ENCODE assay signal across 19 cellular contexts in genomic region chr15:55234104-55234799, GRCh38. TPM values are rescaled to one million over a fixed set of nuclear protein-coding genes. Genes with fewer than 3 reads are reported as not detected.
DNase-seq lines count a peak whose midpoint lies in the region; ATAC-seq and TF ChIP-seq lines count a peak whose summit lies in the region.
"Had no signal": no experiment of that assay in that cellular context is flagged by ENCODE, and none has a peak within 500 bp of the region (broad histone marks: within the 10 kb centered on the region; RNA-seq: fewer than 3 reads in every experiment).

No MANE protein-coding gene starts in this region.

- no peak overlapping the region for H3K4me3 Mint-ChIP-seq in activated CD4-positive, alpha-beta memory T cell treated with anti-CD3 and anti-CD28 coated beads for 36 hours
- H3K4me3 Mint-ChIP-seq in activated CD4-positive, alpha-beta memory T cell treated with anti-CD3 and anti-CD28 coated beads, Interleukin-2, amount 10 ng/mL, durations not matched to agents 7 days and 5 days = no peak overlapping the region
- no peak overlapping the region for H3K4me3 Mint-ChIP-seq in stimulated activated memory B cell treated with anti-CD40 and anti-IgM and Interleukin-4, amounts not matched to agents 10 μg/mL and 1 μg/mL and 100 μg/mL, for 72 hours
- H3K4me3 Mint-ChIP-seq: B cell; CD4-positive, alpha-beta T cell had no signal

- H3K79me2 ChIP-seq in hepatocyte = peaks cover 4% of the 10 kb centered on the region

- H3K4me1 ChIP-seq in hepatocyte (ENCODE audit: insufficient read depth) (peaks cover 8% of the 10 kb centered on the region), neutrophil (ENCODE audit: control insufficient read depth in 1 of 2, insufficient read depth in 1 of 2, low read depth in 1 of 2, low read length in 1 of 2) (peaks cover 37 to 74% of the 10 kb centered on the region in 2 experiments), left lung (peaks cover 0 to 13% of the 10 kb centered on the region in 2 donors)

- H3K9me2 ChIP-seq in hepatocyte (replicated peaks; ENCODE audit: insufficient read depth) = no peaks in the 10 kb centered on the region

- peak overlapping the region; percentile 36 for H3K27ac Mint-ChIP-seq in activated CD4-positive, alpha-beta memory T cell treated with anti-CD3 and anti-CD28 coated beads for 36 hours
- H3K27ac Mint-ChIP-seq in activated CD4-positive, alpha-beta memory T cell treated with anti-CD3 and anti-CD28 coated beads, Interleukin-2, amount 10 ng/mL, durations not matched to agents 7 days and 5 days = no peak overlapping the region
- no peak overlapping the region for H3K27ac Mint-ChIP-seq in stimulated activated memory B cell treated with anti-CD40 and anti-IgM and Interleukin-4, amounts not matched to agents 10 μg/mL and 1 μg/mL and 100 μg/mL, for 72 hours
- H3K27ac Mint-ChIP-seq: B cell; CD4-positive, alpha-beta T cell had no signal

- no peak overlapping the region for H3K4me3 ChIP-seq in hepatocyte
- H3K4me3 ChIP-seq in neutrophil (ENCODE audit: low read depth in 1 of 2, low read length in 1 of 2) = no peak overlapping the region
- no peak overlapping the region for H3K4me3 ChIP-seq in left lung

- H3K36me3 Mint-ChIP-seq in activated CD4-positive, alpha-beta memory T cell treated with anti-CD3 and anti-CD28 coated beads for 36 hours = peaks cover 60% of the 10 kb centered on the region
- peaks cover 69% of the 10 kb centered on the region for H3K36me3 Mint-ChIP-seq in activated CD4-positive, alpha-beta memory T cell treated with anti-CD3 and anti-CD28 coated beads, Interleukin-2, amount 10 ng/mL, durations not matched to agents 7 days and 5 days (ENCODE audit: low read depth)
- H3K36me3 Mint-ChIP-seq in stimulated activated memory B cell treated with anti-CD40 and anti-IgM and Interleukin-4, amounts not matched to agents 10 μg/mL and 1 μg/mL and 100 μg/mL, for 72 hours = peaks cover 9% of the 10 kb centered on the region

- H3K9me3 ChIP-seq in hepatocyte (ENCODE audit: low read depth) (no peaks in the 10 kb centered on the region), neutrophil (no peaks in the 10 kb centered on the region), left lung (no peaks in the 10 kb centered on the region)

- POLR2A ChIA-PET in activated CD4-positive, alpha-beta memory T cell treated with anti-CD3 and anti-CD28 coated beads for 36 hours (lab: Charles Lee) = no interaction called here
- POLR2A ChIA-PET in activated CD4-positive, alpha-beta memory T cell treated with anti-CD3 and anti-CD28 coated beads, Interleukin-2, amount 10 ng/mL, durations not matched to agents 7 days and 5 days (lab: Charles Lee) = no interaction called here

- H3K36me3 ChIP-seq in hepatocyte (replicated peaks; ENCODE audit: insufficient read depth, low read depth) (no peaks in the 10 kb centered on the region), neutrophil (peaks cover 39% of the 10 kb centered on the region), left lung (peaks cover 0 to 31% of the 10 kb centered on the region in 2 donors)

- 76% methylated on average over 2 of the region's 2 CpGs for WGBS in hepatocyte (ENCODE audit: low lambda C conversion rate, missing lambda C conversion rate)

- H2AFZ ChIP-seq in hepatocyte = no peak overlapping the region

- DNase-seq in activated CD4-positive, alpha-beta memory T cell treated with anti-CD3 and anti-CD28 coated beads for 36 hours = no peak
- no peak for DNase-seq in activated CD4-positive, alpha-beta memory T cell treated with anti-CD3 and anti-CD28 coated beads, Interleukin-2, amount 10 ng/mL, durations not matched to agents 7 days and 5 days
- DNase-seq in hepatocyte (ENCODE audit: low spot score) (no peak), left lung (no peak), GM10266 (ENCODE audit: extremely low spot score) (no peak)
- DNase-seq: CD4-positive, alpha-beta T cell; DMS53; EL; MV-4-11; NCI-H187; NCI-H226; NCI-H524; NCI-H82; SHP77 had no signal

- ATAC-seq in left lung = no peak
- no peak for ATAC-seq in stimulated activated memory B cell treated with anti-CD40 and anti-IgM and Interleukin-4, amounts not matched to agents 10 μg/mL and 1 μg/mL and 100 μg/mL, for 72 hours

- TF ChIP-seq CTCF in C4-2B (conservative IDR thresholded peaks at IDR 0.05) (no peak), hepatocyte (IDR thresholded peaks at IDR 0.05; ENCODE audit: poor library complexity) (no peak), neutrophil (IDR thresholded peaks at IDR 0.05) (no peak), left lung (IDR thresholded peaks at IDR 0.05) (no peak), GM10266 (IDR thresholded peaks at IDR 0.05; ENCODE audit: control insufficient read depth, insufficient read depth, low read depth, missing control alignments) (no peak)

- H3K9me3 Mint-ChIP-seq in activated CD4-positive, alpha-beta memory T cell treated with anti-CD3 and anti-CD28 coated beads for 36 hours = no peaks in the 10 kb centered on the region
- H3K9me3 Mint-ChIP-seq in activated CD4-positive, alpha-beta memory T cell treated with anti-CD3 and anti-CD28 coated beads, Interleukin-2, amount 10 ng/mL, durations not matched to agents 7 days and 5 days = no peaks in the 10 kb centered on the region
- H3K9me3 Mint-ChIP-seq in stimulated activated memory B cell treated with anti-CD40 and anti-IgM and Interleukin-4, amounts not matched to agents 10 μg/mL and 1 μg/mL and 100 μg/mL, for 72 hours = no peaks in the 10 kb centered on the region
- H3K9me3 Mint-ChIP-seq: CD4-positive, alpha-beta T cell had no signal

- intact Hi-C loops in activated CD4-positive, alpha-beta memory T cell treated with anti-CD3 and anti-CD28 coated beads for 36 hours (cut with micrococcal nuclease) = no loop called here
- intact Hi-C loops in left lung (cut with DNase I) = no loop called here

- H3K27me3 Mint-ChIP-seq in activated CD4-positive, alpha-beta memory T cell treated with anti-CD3 and anti-CD28 coated beads for 36 hours = no peaks in the 10 kb centered on the region
- H3K27me3 Mint-ChIP-seq in activated CD4-positive, alpha-beta memory T cell treated with anti-CD3 and anti-CD28 coated beads, Interleukin-2, amount 10 ng/mL, durations not matched to agents 7 days and 5 days = no peaks in the 10 kb centered on the region
- H3K27me3 Mint-ChIP-seq in stimulated activated memory B cell treated with anti-CD40 and anti-IgM and Interleukin-4, amounts not matched to agents 10 μg/mL and 1 μg/mL and 100 μg/mL, for 72 hours = no peaks in the 10 kb centered on the region
- H3K27me3 Mint-ChIP-seq: B cell; CD4-positive, alpha-beta T cell had no signal

- H3K27me3 ChIP-seq in hepatocyte = no peaks in the 10 kb centered on the region
- H3K27me3 ChIP-seq in neutrophil = no peaks in the 10 kb centered on the region
- H3K27me3 ChIP-seq in left lung = no peaks in the 10 kb centered on the region

- CTCF ChIA-PET in activated CD4-positive, alpha-beta memory T cell treated with anti-CD3 and anti-CD28 coated beads for 36 hours (lab: Charles Lee) = no interaction called here
- CTCF ChIA-PET in activated CD4-positive, alpha-beta memory T cell treated with anti-CD3 and anti-CD28 coated beads, Interleukin-2, amount 10 ng/mL, durations not matched to agents 7 days and 5 days (lab: Charles Lee) = no interaction called here

- H4K20me1 ChIP-seq in hepatocyte (ENCODE audit: insufficient read depth, poor library complexity, severe bottlenecking) = no peaks in the 10 kb centered on the region

- peak overlapping the region; percentile 44 for H3K4me2 ChIP-seq in hepatocyte
- H3K4me2 ChIP-seq: KMS-11 had no signal

- H3K27ac ChIP-seq in C4-2B (peak overlapping the region; percentile 40; the same call in 1 of the 2 replicates), hepatocyte (peak overlapping the region; percentile 33), neutrophil (peak overlapping the region; percentile 63), left lung (no peak overlapping the region)
- H3K27ac ChIP-seq: KMS-11 had no signal

- peaks cover 65% of the 10 kb centered on the region for H3K4me1 Mint-ChIP-seq in activated CD4-positive, alpha-beta memory T cell treated with anti-CD3 and anti-CD28 coated beads for 36 hours (ENCODE audit: low read depth)
- H3K4me1 Mint-ChIP-seq in activated CD4-positive, alpha-beta memory T cell treated with anti-CD3 and anti-CD28 coated beads, Interleukin-2, amount 10 ng/mL, durations not matched to agents 7 days and 5 days = peaks cover 66% of the 10 kb centered on the region
- no peaks in the 10 kb centered on the region for H3K4me1 Mint-ChIP-seq in stimulated activated memory B cell treated with anti-CD40 and anti-IgM and Interleukin-4, amounts not matched to agents 10 μg/mL and 1 μg/mL and 100 μg/mL, for 72 hours
- H3K4me1 Mint-ChIP-seq: B cell had no signal

RNA-seq across cellular contexts. Expression of gene RSL24D1, which starts 37.5 kb away (rescaled TPM):
- total RNA-seq in activated CD4-positive, alpha-beta memory T cell treated with anti-CD3 and anti-CD28 coated beads for 36 hours = 100 to 1,000 TPM; 157 to 163 TPM
- 100 to 1,000 TPM; 107 to 111 TPM for total RNA-seq in activated CD4-positive, alpha-beta memory T cell treated with anti-CD3 and anti-CD28 coated beads, Interleukin-2, amount 10 ng/mL, durations not matched to agents 7 days and 5 days
- 88.7 and 96.7 TPM in 2 replicates for total RNA-seq in hepatocyte
- 39.7 and 43.1 TPM in 2 replicates for polyA plus RNA-seq in hepatocyte
- total RNA-seq in left lung = 10 to 100 TPM; 43.5 to 55.1 TPM

RNA-seq across cellular contexts. Expression of gene RAB27A, which starts 55.4 kb away (rescaled TPM):
- total RNA-seq in activated CD4-positive, alpha-beta memory T cell treated with anti-CD3 and anti-CD28 coated beads for 36 hours = 100 to 1,000 TPM; 216 to 217 TPM
- total RNA-seq in activated CD4-positive, alpha-beta memory T cell treated with anti-CD3 and anti-CD28 coated beads, Interleukin-2, amount 10 ng/mL, durations not matched to agents 7 days and 5 days = 10 to 100 TPM; 99.0 to 99.9 TPM
- total RNA-seq in hepatocyte (13.1 and 16.6 TPM in 2 replicates), left lung (10 to 100 TPM; 58.1 to 85.7 TPM)
- 10.5 and 15.9 TPM in 2 replicates for polyA plus RNA-seq in hepatocyte

Comparison
In these comparisons a context has a peak if more than half of its experiments do, and no peak if none do; other contexts are left out.
1. H3K27ac ChIP-seq: peak in C4-2B (single experiment), hepatocyte (single experiment) and neutrophil (single experiment); none in left lung (0 of 2).